Comparison of ENCODE assay signal across 14 cellular contexts in the genomic region with DNA sequence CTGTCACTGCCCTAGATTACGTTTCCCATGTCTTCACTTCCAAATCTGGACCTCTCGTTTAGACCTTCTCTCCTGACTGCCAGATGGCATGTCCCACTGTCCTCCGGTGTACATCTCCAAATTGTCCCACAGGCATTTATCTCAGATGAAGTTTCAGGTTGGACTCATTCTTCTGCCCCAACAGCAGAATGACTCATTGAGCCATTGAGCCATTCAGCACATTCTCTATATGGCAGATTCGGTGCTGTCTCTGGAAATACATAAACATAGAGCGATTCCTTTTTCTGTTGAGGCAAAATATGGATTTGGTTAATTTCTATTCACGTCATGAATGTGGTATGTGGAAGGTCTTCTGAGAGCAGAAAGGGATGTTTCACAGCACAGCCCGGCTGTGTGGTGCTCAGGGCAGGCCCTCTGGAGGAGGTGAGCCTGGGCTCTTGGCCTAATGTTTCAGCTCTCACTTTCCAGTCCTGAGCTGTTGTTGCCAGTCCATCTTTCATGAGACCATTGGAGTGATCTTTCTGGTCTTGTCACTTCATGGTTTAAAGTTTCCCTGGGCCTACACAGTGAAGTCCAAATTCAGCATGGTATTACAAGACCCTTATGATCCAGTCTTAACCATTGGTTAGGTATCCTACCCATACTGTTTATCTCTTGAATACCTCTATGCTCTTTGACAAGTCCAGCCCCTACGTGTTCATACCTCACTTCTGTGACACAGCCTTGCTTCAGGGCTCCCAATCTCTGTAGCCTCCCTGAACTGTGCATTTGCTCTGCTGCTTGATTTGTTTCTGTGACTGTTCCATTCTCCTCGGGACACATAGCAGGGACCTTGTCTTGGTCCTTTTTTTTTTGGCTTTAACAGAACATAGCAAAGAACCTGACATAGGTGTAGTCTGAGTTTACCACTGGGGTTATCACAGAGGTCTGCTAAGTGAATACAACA. TPM values are rescaled to one million over a fixed set of nuclear protein-coding genes. Genes with fewer than 3 reads are reported as not detected.
DNase-seq lines count a peak whose midpoint lies in the region; ATAC-seq, FAIRE-seq and TF ChIP-seq lines count a peak whose summit lies in the region.
"Had no signal": no experiment of that assay in that cellular context is flagged by ENCODE, and none has a peak within 500 bp of the region (broad histone marks: within the 10 kb centered on the region; RNA-seq: fewer than 3 reads in every experiment).

No MANE protein-coding gene starts in this region.

- peaks cover 100% of the 10 kb centered on the region in 11 experiments for H4K20me1 ChIP-seq in BLaER1 treated with 17β-estradiol and CSF1 and Interleukin-3, amounts not matched to agents 10 nM and 100 nM
- H4K20me1 ChIP-seq in K562 (replicated peaks; ENCODE audit: control insufficient read depth, insufficient read depth, low read length): peaks cover 74% of the 10 kb centered on the region

- peak overlapping the region in 2 of 8 donors; percentile 1 to 63 for H3K4me3 Mint-ChIP-seq in naive B cell
- H3K4me3 Mint-ChIP-seq in stimulated activated naive B cell treated with anti-CD40 and anti-IgM and Interleukin-4, amounts not matched to agents 10 μg/mL and 1 μg/mL and 100 μg/mL, for 72 hours: peak overlapping the region in 1 of 2 donors; percentile 30
- no peak overlapping the region for H3K4me3 Mint-ChIP-seq in T-helper 2 cell treated with Interferon-gamma antibody and Interleukin-4, amounts not matched to agents 5 μg/mL and 100 μg/mL, for 36 hours

- no peak overlapping the region for H3K27ac ChIP-seq in BLaER1 treated with 17β-estradiol and CSF1 and Interleukin-3, amounts not matched to agents 10 nM and 100 nM
- H3K27ac ChIP-seq in K562 (ENCODE audit: extremely low read depth, low read depth, low read length) (no peak overlapping the region), gastroesophageal sphincter (peak overlapping the region in 1 of 4 donors; percentile 25)
- H3K27ac ChIP-seq: SJSA1, thyroid gland had no signal

- H3K27me3 ChIP-seq in BLaER1 treated with 17β-estradiol and CSF1 and Interleukin-3, amounts not matched to agents 10 nM and 100 nM: no peaks in the 10 kb centered on the region
- H3K27me3 ChIP-seq in K562 (ENCODE audit: control insufficient read depth in 2 of 2, insufficient read depth in 2 of 2, low read length in 2 of 2) (no peaks in the 10 kb centered on the region), gastroesophageal sphincter (no peaks in the 10 kb centered on the region)
- H3K27me3 ChIP-seq: SJSA1, thyroid gland had no signal

- peak; percentile 26 for FAIRE-seq in K562 (lab: Jason Lieb, UNC)

- peaks cover 100% of the 10 kb centered on the region for H3K79me2 ChIP-seq in K562 (ENCODE audit: control insufficient read depth, insufficient read depth, low read length)

- H3K9ac ChIP-seq in BLaER1 treated with 17β-estradiol and CSF1 and Interleukin-3, amounts not matched to agents 10 nM and 100 nM: no peak overlapping the region; a peak in 1 of 22 replicates
- H3K9ac ChIP-seq in K562 (ENCODE audit: insufficient read depth in 1 of 2, low read depth in 2 of 2, low read length in 2 of 2): no peak overlapping the region

- ATAC-seq in K562 (peak; percentile 6; the same call in 2 of the 3 replicates), naive B cell (ENCODE audit: low read depth in 2 of 2) (no peak), GM18517 (IDR thresholded peaks at IDR 0.05; ENCODE audit: unreplicated experiment) (no peak), gastroesophageal sphincter (no peak)
- no peak for ATAC-seq in stimulated activated naive B cell treated with anti-CD40 and anti-IgM and Interleukin-4, amounts not matched to agents 10 μg/mL and 1 μg/mL and 100 μg/mL, for 72 hours (replicated peaks)

- H3K4me2 ChIP-seq in BLaER1 treated with 17β-estradiol and CSF1 and Interleukin-3, amounts not matched to agents 10 nM and 100 nM: peak overlapping the region in 6 of 11 experiments; percentile 0 to 78 (median 12); a peak in 8 of 22 replicates
- no peak overlapping the region for H3K4me2 ChIP-seq in K562 (ENCODE audit: insufficient read depth, low read length)

- H2AFZ ChIP-seq in K562 (ENCODE audit: low read depth, low read length): no peak overlapping the region

- TF ChIP-seq CTCF in K562 (IDR thresholded peaks at IDR 0.05 in 2 of 3, conservative IDR thresholded peaks at IDR 0.05 in 1 of 3; ENCODE audit: insufficient read depth in 2 of 3, low read depth in 1 of 3, low read length in 3 of 3) (no peak), gastroesophageal sphincter (IDR thresholded peaks at IDR 0.05) (no peak)

- H3K27me3 Mint-ChIP-seq in naive B cell: no peaks in the 10 kb centered on the region
- H3K27me3 Mint-ChIP-seq in stimulated activated naive B cell treated with anti-CD40 and anti-IgM and Interleukin-4, amounts not matched to agents 10 μg/mL and 1 μg/mL and 100 μg/mL, for 72 hours: no peaks in the 10 kb centered on the region
- H3K27me3 Mint-ChIP-seq in T-helper 2 cell treated with Interferon-gamma antibody and Interleukin-4, amounts not matched to agents 5 μg/mL and 100 μg/mL, for 36 hours (ENCODE audit: low read depth): no peaks in the 10 kb centered on the region

- peaks cover 23 to 29% of the 10 kb centered on the region in 2 donors for H3K36me3 Mint-ChIP-seq in naive B cell
- H3K36me3 Mint-ChIP-seq in stimulated activated naive B cell treated with anti-CD40 and anti-IgM and Interleukin-4, amounts not matched to agents 10 μg/mL and 1 μg/mL and 100 μg/mL, for 72 hours: peaks cover 38 to 59% of the 10 kb centered on the region in 2 donors
- peaks cover 77% of the 10 kb centered on the region for H3K36me3 Mint-ChIP-seq in T-helper 2 cell treated with Interferon-gamma antibody and Interleukin-4, amounts not matched to agents 5 μg/mL and 100 μg/mL, for 36 hours (ENCODE audit: low read depth)

- H3K27ac Mint-ChIP-seq in naive B cell: peak overlapping the region in 5 of 6 donors; percentile 27 to 92 (median 78)
- no peak overlapping the region for H3K27ac Mint-ChIP-seq in stimulated activated naive B cell treated with anti-CD40 and anti-IgM and Interleukin-4, amounts not matched to agents 10 μg/mL and 1 μg/mL and 100 μg/mL, for 72 hours
- H3K27ac Mint-ChIP-seq in T-helper 2 cell treated with Interferon-gamma antibody and Interleukin-4, amounts not matched to agents 5 μg/mL and 100 μg/mL, for 36 hours: no peak overlapping the region

- no peak for TF ChIP-seq EP300 in K562 (IDR thresholded peaks at IDR 0.05; ENCODE audit: low read length)
- TF ChIP-seq EP300 in gastroesophageal sphincter (IDR thresholded peaks at IDR 0.05): no peak

- intact Hi-C loops in K562 (cut with micrococcal nuclease): no loop called here

- no TSS peak for BruUV-seq in K562 (replicated peaks; lab: Mats Ljungman, UMichigan)

- H3K9me3 Mint-ChIP-seq in naive B cell: no peaks in the 10 kb centered on the region
- no peaks in the 10 kb centered on the region for H3K9me3 Mint-ChIP-seq in stimulated activated naive B cell treated with anti-CD40 and anti-IgM and Interleukin-4, amounts not matched to agents 10 μg/mL and 1 μg/mL and 100 μg/mL, for 72 hours
- H3K9me3 Mint-ChIP-seq in T-helper 2 cell treated with Interferon-gamma antibody and Interleukin-4, amounts not matched to agents 5 μg/mL and 100 μg/mL, for 36 hours: no peaks in the 10 kb centered on the region

- peaks cover 60 to 86% (median 63%) of the 10 kb centered on the region in 3 donors for H3K4me1 Mint-ChIP-seq in naive B cell
- H3K4me1 Mint-ChIP-seq in stimulated activated naive B cell treated with anti-CD40 and anti-IgM and Interleukin-4, amounts not matched to agents 10 μg/mL and 1 μg/mL and 100 μg/mL, for 72 hours: peaks cover 44 to 86% of the 10 kb centered on the region in 2 donors
- H3K4me1 Mint-ChIP-seq in T-helper 2 cell treated with Interferon-gamma antibody and Interleukin-4, amounts not matched to agents 5 μg/mL and 100 μg/mL, for 36 hours (ENCODE audit: low read depth): peaks cover 60% of the 10 kb centered on the region

- TF ChIP-seq POLR2A in K562 (conservative IDR thresholded peaks at IDR 0.05) (no peak; the same call in none of the 2 replicates), gastroesophageal sphincter (IDR thresholded peaks at IDR 0.05) (no peak)

- 82% methylated on average over 9 of the region's 9 CpGs for WGBS in K562 (ENCODE audit: insufficient coverage, low coverage, missing lambda C conversion rate)
- WGBS in gastroesophageal sphincter (ENCODE audit: low coverage in 1 of 2), 2 donors: 59 to 63% methylated on average over 6 to 8 of the region's 9 CpGs

- H3K4me1 ChIP-seq in BLaER1 treated with 17β-estradiol and CSF1 and Interleukin-3, amounts not matched to agents 10 nM and 100 nM: peaks cover 30 to 100% (median 60%) of the 10 kb centered on the region in 10 experiments
- H3K4me1 ChIP-seq in K562 (replicated peaks in 1 of 2; ENCODE audit: control insufficient read depth in 2 of 2, insufficient read depth in 2 of 2, low read length in 2 of 2): peaks cover 2 to 32% of the 10 kb centered on the region in 2 experiments; a peak in 4 of 5 replicates
- H3K4me1 ChIP-seq in gastroesophageal sphincter: peaks cover 50 to 100% (median 54%) of the 10 kb centered on the region in 3 donors

- no peaks in the 10 kb centered on the region for H3K9me3 ChIP-seq in BLaER1 treated with 17β-estradiol and CSF1 and Interleukin-3, amounts not matched to agents 10 nM and 100 nM (replicated peaks in 1 of 11)
- H3K9me3 ChIP-seq in K562 (replicated peaks; ENCODE audit: control insufficient read depth, insufficient read depth, low read depth, low read length) (no peaks in the 10 kb centered on the region), gastroesophageal sphincter (no peaks in the 10 kb centered on the region)
- H3K9me3 ChIP-seq: SJSA1, thyroid gland had no signal

- no peak for TF ChIP-seq RAD21 in K562 (CRISPR knock-in tag; conservative IDR thresholded peaks at IDR 0.05 in 1 of 2, IDR thresholded peaks at IDR 0.05 in 1 of 2)

- DNase-seq in EL: peak; percentile 62
- DNase-seq in K562 (ENCODE audit: extremely low read depth in 1 of 4, low spot score in 3 of 4): no peak
- DNase-seq in naive B cell: no peak
- no peak for DNase-seq in stimulated activated naive B cell treated with anti-CD40 and anti-IgM and Interleukin-4, amounts not matched to agents 10 μg/mL and 1 μg/mL and 100 μg/mL, for 72 hours
- no peak for DNase-seq in T-helper 2 cell treated with Interferon-gamma antibody and Interleukin-4, amounts not matched to agents 5 μg/mL and 100 μg/mL, for 36 hours (ENCODE audit: low spot score)
- DNase-seq: activated CD4-positive, alpha-beta T cell treated with anti-CD3 and anti-CD28 coated beads for 4 hours; hippocampal formation; NCI-H187 treated with DMSO at 0.1 percent for 48 hours; NCI-H774; thyroid gland had no signal

- peaks cover 21% of the 10 kb centered on the region for H3K9me1 ChIP-seq in K562 (ENCODE audit: control insufficient read depth, insufficient read depth, low read length)

- in situ Hi-C loops in K562 (cut with MboI): no loop called here

- peaks cover 85 to 100% (median 95%) of the 10 kb centered on the region in 11 experiments for H3K36me3 ChIP-seq in BLaER1 treated with 17β-estradiol and CSF1 and Interleukin-3, amounts not matched to agents 10 nM and 100 nM
- peaks cover 98% of the 10 kb centered on the region for H3K36me3 ChIP-seq in K562 (ENCODE audit: control insufficient read depth, insufficient read depth, low read length)
- peaks cover 0 to 61% of the 10 kb centered on the region in 2 donors for H3K36me3 ChIP-seq in gastroesophageal sphincter

- CTCF ChIA-PET in K562 (lab: Yijun Ruan, JAX; ENCODE audit: low intra/inter-chr PET ratio): no interaction called here

- POLR2A ChIA-PET in K562 (lab: Yijun Ruan, JAX): interaction anchor here (0.6 to 2.0 kb wide), 6 partner anchors 9 to 454 kb away, joined by 3 to 10 read pairs (median 4); no protein-coding TSS in a partner anchor

- H3K4me3 ChIP-seq in BLaER1 treated with 17β-estradiol and CSF1 and Interleukin-3, amounts not matched to agents 10 nM and 100 nM: no peak overlapping the region
- H3K4me3 ChIP-seq in K562 (no peak overlapping the region), gastroesophageal sphincter (no peak overlapping the region)
- H3K4me3 ChIP-seq: SJSA1, thyroid gland had no signal

RNA-seq across cellular contexts. Expression of gene HAPSTR1, which starts 15.9 kb away (rescaled TPM):
- 41.9 and 121 TPM in 2 replicates for total RNA-seq in K562 (2011; cell fraction: chromatin; rRNA removed; ENCODE audit: low replicate concordance)
- 24.8 and 28.7 TPM in 2 replicates for total RNA-seq in K562 (2011; cell fraction: nucleolus; rRNA removed)
- total RNA-seq in K562 (2011; cell fraction: nucleoplasm; rRNA removed): 80.9 and 151 TPM in 2 replicates
- total RNA-seq in K562 (2014; rRNA removed) (40.9 and 43.4 TPM in 2 replicates), K562 (2014; rRNA removed; fragmentation: Illumina TruSeq; extraction: Trizol) (56.1 and 69.9 TPM in 2 replicates), K562 (2015; rRNA removed; fragmentation: Illumina TruSeq; extraction: Trizol) (38.3 and 40.2 TPM in 2 replicates), K562 (2021) (53.8 and 67.9 TPM in 2 replicates), gastroesophageal sphincter (10 to 100 TPM; 58.9 to 78.3 (median 64.7) TPM)
- polyA plus RNA-seq in K562 (2011; rRNA removed) (28.2 and 36.5 TPM in 2 replicates), K562 (2014; fragmentation: Illumina TruSeq; extraction: Trizol) (27.7 and 30.7 TPM in 2 replicates), K562 (2014; fragmentation: Nextera tagmentation; extraction: Ambion mirVana) (10 to 100 TPM; 10.8 to 17.4 TPM), K562 (2014; rRNA removed) (25.3 and 30.4 TPM in 2 replicates), naive B cell (ENCODE audit: low read depth in 6 of 6) (10 to 100 TPM; 10.1 to 24.8 (median 14.5) TPM)
- 9.7 and 16.7 TPM in 2 replicates for polyA plus RNA-seq in K562 (2011; cell fraction: cytosol; rRNA removed)
- 23.1 and 24.2 TPM in 2 replicates for polyA plus RNA-seq in K562 (2011; cell fraction: nucleus; rRNA removed)
- 17.2 and 18.7 TPM in 2 replicates for polyA plus RNA-seq in K562 (2012)
- 73.0 and 82.3 TPM in 2 replicates for polyA minus RNA-seq in K562 (2011; rRNA and poly(A)+ RNA removed)
- polyA minus RNA-seq in K562 (2011; cell fraction: cytosol; rRNA and poly(A)+ RNA removed): 24.2 and 35.8 TPM in 2 replicates
- 17.8 and 27.5 TPM in 2 replicates for polyA minus RNA-seq in K562 (2011; cell fraction: nucleus; rRNA and poly(A)+ RNA removed)

Comparison
In these comparisons a context has a peak if more than half of its experiments do, and no peak if none do; other contexts are left out.
1. H3K27ac Mint-ChIP-seq: peak in naive B cell (5 of 6); none in stimulated activated naive B cell treated with anti-CD40 and anti-IgM and Interleukin-4, amounts not matched to agents 10 μg/mL and 1 μg/mL and 100 μg/mL, for 72 hours (single experiment) and T-helper 2 cell treated with Interferon-gamma antibody and Interleukin-4, amounts not matched to agents 5 μg/mL and 100 μg/mL, for 36 hours (single experiment).